8 cellular contexts compared by ENCODE assay signal in genomic region chr7:130668258-130669050, GRCh38. TPM values are rescaled to one million over a fixed set of nuclear protein-coding genes. Genes with fewer than 3 reads are reported as not detected.
DNase-seq lines count a peak whose midpoint lies in the region; ATAC-seq and TF ChIP-seq lines count a peak whose summit lies in the region.

COPG2 (minus strand) TSS chr7:130668748; CDS start chr7:130668668, 80 bp downstream.

- intact Hi-C loops in aorta (cut with DNase I), result loop anchor here in 1 of 2 donors (10.0 kb wide), 2 partner anchors 394 to 464 kb away; partner anchors contain the start of genes SSMEM1 and TMEM209

- peak within 1 kb of the TSS in 1 of 2 donors; percentile 15 for H3K27ac ChIP-seq in aorta (ENCODE audit: low read depth in 1 of 2, low read length in 2 of 2)

- H3K4me3 ChIP-seq in astrocyte of the cerebellum (ENCODE audit: low read depth, low read length) (peak within 1 kb of the TSS; percentile 73), aorta (ENCODE audit: low read length in 2 of 2) (peak within 1 kb of the TSS; percentile 62 to 81)

- H3K9me3 ChIP-seq in aorta (ENCODE audit: control insufficient read depth, low read length), result no peaks in the 10 kb centered on the region

- H3K27me3 ChIP-seq in aorta (ENCODE audit: control insufficient read depth in 1 of 2, insufficient read depth in 2 of 2, low read length in 1 of 2), result no peaks in the 10 kb centered on the region

- in situ Hi-C loops in astrocyte of the cerebellum (cut with HindIII; ENCODE audit: low sequenced_read_pairs), result no loop called here

- WGBS in aorta, 2 donors, result 0 to 1% methylated on average over 50 to 98 of the region's 98 CpGs

- DNase-seq in NCI-H1694 treated with DMSO at 0.1 percent for 48 hours (lab: John Stamatoyannopoulos, UW) (peak; percentile 78), T-helper 9 cell (peak; percentile 54), astrocyte of the cerebellum (ENCODE audit: low read depth) (peak; percentile 62), hepatic stellate cell (ENCODE audit: low spot score) (peak; percentile 96), retina (peak; percentile 96), aorta (peak; percentile 88 to 95)

- H3K36me3 ChIP-seq in aorta (ENCODE audit: control insufficient read depth in 1 of 2, insufficient read depth in 2 of 2, low read length in 1 of 2), result no peaks in the 10 kb centered on the region

- H3K4me1 ChIP-seq in aorta (ENCODE audit: control insufficient read depth in 1 of 2, insufficient read depth in 2 of 2, low read length in 2 of 2), result peaks cover 0 to 2% of the 10 kb centered on the region in 2 donors

- ATAC-seq in GM18508 (IDR thresholded peaks at IDR 0.05; ENCODE audit: insufficient read depth, unreplicated experiment), result peak; percentile 79
- peak; percentile 95 for ATAC-seq in HG02885 (IDR thresholded peaks at IDR 0.05; ENCODE audit: poor library complexity, unreplicated experiment)
- ATAC-seq in aorta (ENCODE audit: low FRiP score), result peak; percentile 98

- no peak for TF ChIP-seq CTCF in astrocyte of the cerebellum (IDR thresholded peaks at IDR 0.05; ENCODE audit: low read depth, low read length, missing control alignments)

RNA-seq across cellular contexts. Expression of gene COPG2, which starts in this region (rescaled TPM):
- total RNA-seq in aorta, result 10 to 100 TPM in 1 of 2 donors, 1 to 10 TPM in 1; 9.7 to 13.2 TPM
- polyA plus RNA-seq in aorta, result 1 to 10 TPM; 5.6 to 9.0 TPM
